ENCODE assay signal across 11 cellular contexts in the genomic region with DNA sequence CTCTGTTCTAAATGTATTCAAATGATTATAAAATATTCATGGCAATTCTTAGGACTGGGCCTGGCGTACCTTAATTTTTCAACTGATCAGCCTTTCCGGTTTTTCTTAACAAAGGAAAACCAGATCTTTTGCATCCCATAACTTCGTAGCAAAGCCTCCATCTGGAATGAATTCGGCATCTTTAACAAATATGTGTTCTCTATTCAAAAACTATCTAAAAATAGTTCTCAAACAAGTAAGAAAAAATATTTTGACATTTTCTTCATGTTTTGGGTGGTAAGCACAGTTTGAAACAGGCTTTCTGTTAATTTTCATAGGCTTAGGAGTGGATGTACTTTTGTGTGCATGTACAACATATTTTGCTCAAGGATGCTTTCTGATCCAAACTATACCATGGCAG. TPM values are rescaled to one million over a fixed set of nuclear protein-coding genes. Genes with fewer than 3 reads are reported as not detected.
DNase-seq lines count a peak whose midpoint lies in the region; ATAC-seq and TF ChIP-seq lines count a peak whose summit lies in the region.
"Had no signal": no experiment of that assay in that cellular context is flagged by ENCODE, and none has a peak within 500 bp of the region (broad histone marks: within the 10 kb centered on the region; RNA-seq: fewer than 3 reads in every experiment).

No MANE protein-coding gene starts in this region.

- H3K27me3 ChIP-seq in gastroesophageal sphincter (no peaks in the 10 kb centered on the region), skeletal muscle satellite cell (ENCODE audit: control insufficient read depth, insufficient read depth, low read length) (no peaks in the 10 kb centered on the region)

- no peaks in the 10 kb centered on the region for H3K36me3 ChIP-seq in gastroesophageal sphincter
- H3K36me3 ChIP-seq in skeletal muscle satellite cell (ENCODE audit: insufficient read depth, low read length), result no peaks in the 10 kb centered on the region

- H3K27ac ChIP-seq in gastroesophageal sphincter, result peak overlapping the region; percentile 79 to 97 (median 83)

- DNase-seq in ELR (ENCODE audit: low read depth) (peak; percentile 11), astrocyte of the cerebellum (ENCODE audit: low read depth) (no peak), H4 (ENCODE audit: low spot score) (no peak), NCI-H2107 (lab: John Stamatoyannopoulos, UW) (no peak), AML-193 (lab: John Stamatoyannopoulos, UW) (no peak), HT-29 (ENCODE audit: low spot score) (no peak)
- DNase-seq: activated naive CD4-positive, alpha-beta T cell treated with anti-CD3 and anti-CD28 coated beads for 36 hours; erythroblast; NK-92 treated with Interleukin-12 subunit alpha and Interleukin-12 subunit beta, amount 100 ng/mL, for 24 hours had no signal

- no peak for ATAC-seq in gastroesophageal sphincter

- no peak for TF ChIP-seq EP300 in gastroesophageal sphincter (IDR thresholded peaks at IDR 0.05)

- peak overlapping the region; percentile 86 for H3K9ac ChIP-seq in skeletal muscle satellite cell (ENCODE audit: low read depth, low read length)

- no peak for TF ChIP-seq POLR2A in gastroesophageal sphincter (IDR thresholded peaks at IDR 0.05)

- in situ Hi-C loops in astrocyte of the cerebellum (cut with HindIII; ENCODE audit: low sequenced_read_pairs), result no loop called here

- H3K4me2 ChIP-seq in skeletal muscle satellite cell (ENCODE audit: low read length), result peak overlapping the region; percentile 82

- WGBS in gastroesophageal sphincter (ENCODE audit: low coverage in 1 of 2), 2 donors, result 0 to 19% methylated on average over 4 of the region's 4 CpGs

- no peaks in the 10 kb centered on the region for H3K9me3 ChIP-seq in gastroesophageal sphincter
- H3K9me3 ChIP-seq in skeletal muscle satellite cell (replicated peaks; ENCODE audit: low read length), result no peaks in the 10 kb centered on the region

- H3K4me1 ChIP-seq in gastroesophageal sphincter (peaks cover 7 to 87% (median 19%) of the 10 kb centered on the region in 3 donors), skeletal muscle satellite cell (ENCODE audit: control insufficient read depth, insufficient read depth, low read length) (peaks cover 65% of the 10 kb centered on the region)

- H3K4me3 ChIP-seq in astrocyte of the cerebellum (ENCODE audit: low read depth, low read length) (peak overlapping the region; percentile 9), gastroesophageal sphincter (peak overlapping the region; percentile 41 to 45), skeletal muscle satellite cell (ENCODE audit: low read length) (peak overlapping the region; percentile 56)

- TF ChIP-seq CTCF in astrocyte of the cerebellum (IDR thresholded peaks at IDR 0.05; ENCODE audit: low read depth, low read length, missing control alignments) (no peak), gastroesophageal sphincter (IDR thresholded peaks at IDR 0.05) (no peak)

RNA-seq across cellular contexts. Expression of a gene that starts 55.0 kb away (rescaled TPM):
- 10 to 100 TPM; 51.5 to 76.0 (median 66.6) TPM for total RNA-seq in gastroesophageal sphincter
- 24.5 and 25.6 TPM in 2 replicates for total RNA-seq in skeletal muscle satellite cell (2012; rRNA removed)
- total RNA-seq in H4 (2014; rRNA removed; shearing (Covaris generic)), result 6.5 and 13.0 TPM in 2 replicates
- not detected in 2 replicates for total RNA-seq in HT-29 (2014; rRNA removed; shearing (Covaris generic))
